11 cellular contexts compared by ENCODE assay signal in the genomic region with DNA sequence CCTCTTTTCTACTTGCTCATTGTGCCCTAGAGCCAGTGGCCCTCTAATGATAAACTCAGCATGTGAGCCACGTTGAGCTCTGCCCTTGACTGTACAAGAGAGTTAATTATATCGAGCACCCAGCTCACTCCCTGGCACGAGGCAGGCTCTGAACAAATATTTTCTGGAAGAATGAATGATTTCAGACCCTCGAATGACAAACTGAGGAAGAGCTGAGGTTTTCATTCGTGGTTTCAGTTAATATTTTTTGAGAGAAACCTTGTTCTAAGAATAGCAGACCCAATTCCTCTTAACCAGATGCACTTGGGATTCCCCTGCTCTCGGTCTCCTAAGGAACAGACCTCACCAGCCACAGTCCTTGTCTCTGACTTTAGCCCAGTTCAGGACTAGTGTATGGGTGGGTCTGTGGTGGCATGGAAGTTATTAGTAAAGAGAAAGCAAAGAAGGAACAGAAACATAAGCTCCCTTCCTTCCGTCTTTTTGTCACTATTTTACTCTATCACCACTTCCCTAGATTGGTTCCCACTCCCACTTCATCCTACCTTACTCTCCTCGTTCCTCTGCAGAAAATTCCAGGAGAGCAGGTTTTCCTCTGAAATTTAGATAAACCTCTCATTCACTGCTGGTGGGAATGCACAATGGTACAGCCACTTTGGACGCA. TPM values are rescaled to one million over a fixed set of nuclear protein-coding genes. Genes with fewer than 3 reads are reported as not detected.
DNase-seq lines count a peak whose midpoint lies in the region; ATAC-seq and FAIRE-seq lines count a peak whose summit lies in the region.
"Had no signal": no experiment of that assay in that cellular context is flagged by ENCODE, and none has a peak within 500 bp of the region (broad histone marks: within the 10 kb centered on the region; RNA-seq: fewer than 3 reads in every experiment).

No MANE protein-coding gene starts in this region.

- H3K9me3 Mint-ChIP-seq in activated CD4-positive, alpha-beta T cell treated with anti-CD3 and anti-CD28 coated beads, Interleukin-2, amount 10 ng/mL, durations not matched to agents 24 days and 14 days = peaks cover 10% of the 10 kb centered on the region
- H3K9me3 Mint-ChIP-seq in stimulated activated naive B cell treated with anti-CD40 and anti-IgM and Interleukin-4, amounts not matched to agents 10 μg/mL and 1 μg/mL and 100 μg/mL, for 72 hours = peaks cover 8 to 10% of the 10 kb centered on the region in 2 donors

- peaks cover 2% of the 10 kb centered on the region for H3K27me3 Mint-ChIP-seq in activated CD4-positive, alpha-beta T cell treated with anti-CD3 and anti-CD28 coated beads, Interleukin-2, amount 10 ng/mL, durations not matched to agents 24 days and 14 days
- H3K27me3 Mint-ChIP-seq in stimulated activated naive B cell treated with anti-CD40 and anti-IgM and Interleukin-4, amounts not matched to agents 10 μg/mL and 1 μg/mL and 100 μg/mL, for 72 hours = no peaks in the 10 kb centered on the region

- intact Hi-C loops in activated CD4-positive, alpha-beta T cell treated with anti-CD3 and anti-CD28 coated beads, Interleukin-2, amount 10 ng/mL, durations not matched to agents 24 days and 14 days (cut with micrococcal nuclease) = no loop called here

- FAIRE-seq in RCC 7860 (lab: Jason Lieb, UNC) = peak; percentile 79
- FAIRE-seq: A549 had no signal

- no peak overlapping the region for H3K27ac Mint-ChIP-seq in activated CD4-positive, alpha-beta T cell treated with anti-CD3 and anti-CD28 coated beads, Interleukin-2, amount 10 ng/mL, durations not matched to agents 24 days and 14 days
- peak overlapping the region; percentile 84 for H3K27ac Mint-ChIP-seq in stimulated activated naive B cell treated with anti-CD40 and anti-IgM and Interleukin-4, amounts not matched to agents 10 μg/mL and 1 μg/mL and 100 μg/mL, for 72 hours

- peak; percentile 62 for DNase-seq in activated CD4-positive, alpha-beta T cell treated with anti-CD3 and anti-CD28 coated beads, Interleukin-2, amount 10 ng/mL, durations not matched to agents 24 days and 14 days
- no peak for DNase-seq in activated CD4-positive, alpha-beta T cell treated with anti-CD3 and anti-CD28 coated beads, Interleukin-2, amount 50 U/mL, for 1 hour
- peak; percentile 40 for DNase-seq in RCC 7860 (ENCODE audit: low spot score)
- peak; percentile 57 for DNase-seq in stimulated activated naive B cell treated with anti-CD40 and anti-IgM and Interleukin-4, amounts not matched to agents 10 μg/mL and 1 μg/mL and 100 μg/mL, for 72 hours
- no peak for DNase-seq in A172 (ENCODE audit: low spot score)
- DNase-seq in NCI-H1092 (lab: John Stamatoyannopoulos, UW) = no peak
- DNase-seq in NCI-H345 (lab: John Stamatoyannopoulos, UW) = no peak
- DNase-seq: activated CD4-positive, alpha-beta T cell treated with anti-CD3 and anti-CD28 coated beads for 4 hours; NCI-H526 treated with DMSO at 0.1 percent for 48 hours had no signal

- peaks cover 30% of the 10 kb centered on the region for H3K4me1 Mint-ChIP-seq in activated CD4-positive, alpha-beta T cell treated with anti-CD3 and anti-CD28 coated beads, Interleukin-2, amount 10 ng/mL, durations not matched to agents 24 days and 14 days
- peaks cover 29 to 48% of the 10 kb centered on the region in 2 donors for H3K4me1 Mint-ChIP-seq in stimulated activated naive B cell treated with anti-CD40 and anti-IgM and Interleukin-4, amounts not matched to agents 10 μg/mL and 1 μg/mL and 100 μg/mL, for 72 hours

- H3K36me3 Mint-ChIP-seq in activated CD4-positive, alpha-beta T cell treated with anti-CD3 and anti-CD28 coated beads, Interleukin-2, amount 10 ng/mL, durations not matched to agents 24 days and 14 days (ENCODE audit: low read depth) = no peaks in the 10 kb centered on the region
- H3K36me3 Mint-ChIP-seq in stimulated activated naive B cell treated with anti-CD40 and anti-IgM and Interleukin-4, amounts not matched to agents 10 μg/mL and 1 μg/mL and 100 μg/mL, for 72 hours = peaks cover 5% of the 10 kb centered on the region in 2 donors

- ATAC-seq in HG02840 (IDR thresholded peaks at IDR 0.05; ENCODE audit: low FRiP score, unreplicated experiment) = peak; percentile 78
- ATAC-seq in stimulated activated naive B cell treated with anti-CD40 and anti-IgM and Interleukin-4, amounts not matched to agents 10 μg/mL and 1 μg/mL and 100 μg/mL, for 72 hours (replicated peaks) = peak; percentile 94
- ATAC-seq: A549 had no signal

- no peak overlapping the region for H3K4me3 Mint-ChIP-seq in activated CD4-positive, alpha-beta T cell treated with anti-CD3 and anti-CD28 coated beads, Interleukin-2, amount 10 ng/mL, durations not matched to agents 24 days and 14 days
- H3K4me3 Mint-ChIP-seq in stimulated activated naive B cell treated with anti-CD40 and anti-IgM and Interleukin-4, amounts not matched to agents 10 μg/mL and 1 μg/mL and 100 μg/mL, for 72 hours = peak overlapping the region; percentile 23 to 51

RNA-seq across cellular contexts. Expression of gene WDFY2, which starts 22.1 kb away (rescaled TPM):
- total RNA-seq in activated CD4-positive, alpha-beta T cell treated with anti-CD3 and anti-CD28 coated beads, Interleukin-2, amount 10 ng/mL, durations not matched to agents 24 days and 14 days = 9.1 and 11.1 TPM in 2 replicates
- 1.5 and 2.5 TPM in 2 replicates for total RNA-seq in A172 (2014; rRNA removed; shearing (Covaris generic))

Comparison
In these comparisons a context has a peak if more than half of its experiments do, and no peak if none do; other contexts are left out.
1. DNase-seq: peak in activated CD4-positive, alpha-beta T cell treated with anti-CD3 and anti-CD28 coated beads, Interleukin-2, amount 10 ng/mL, durations not matched to agents 24 days and 14 days (single experiment), RCC 7860 (single experiment) and stimulated activated naive B cell treated with anti-CD40 and anti-IgM and Interleukin-4, amounts not matched to agents 10 μg/mL and 1 μg/mL and 100 μg/mL, for 72 hours (single experiment); none in activated CD4-positive, alpha-beta T cell treated with anti-CD3 and anti-CD28 coated beads, Interleukin-2, amount 50 U/mL, for 1 hour (single experiment), A172 (single experiment), NCI-H1092 (single experiment) and NCI-H345 (single experiment).